In genomic region chr13:95660981-95661581, GRCh38 we compare ENCODE assay signal across 8 cellular contexts. TPM values are rescaled to one million over a fixed set of nuclear protein-coding genes. Genes with fewer than 3 reads are reported as not detected.
DNase-seq lines count a peak whose midpoint lies in the region; ATAC-seq and TF ChIP-seq lines count a peak whose summit lies in the region.

No MANE protein-coding gene starts in this region.

- H3K4me3 ChIP-seq in Caco-2 (ENCODE audit: low read depth, low read length) (no peak overlapping the region), HFF-Myc (replicated peaks; ENCODE audit: low read depth, low read length) (no peak overlapping the region), Peyer's patch (no peak overlapping the region), esophagus squamous epithelium (no peak overlapping the region)

- H3K36me3 ChIP-seq in Caco-2 (ENCODE audit: control insufficient read depth, insufficient read depth, low read length) (no peaks in the 10 kb centered on the region), Peyer's patch (no peaks in the 10 kb centered on the region), esophagus squamous epithelium (no peaks in the 10 kb centered on the region)

- no peak for TF ChIP-seq POLR2A in Peyer's patch (IDR thresholded peaks at IDR 0.05)
- no peak for TF ChIP-seq POLR2A in esophagus squamous epithelium (IDR thresholded peaks at IDR 0.05)

- DNase-seq in Caco-2 = peak in 1 of 2 experiments; percentile 67
- no peak for DNase-seq in HFF-Myc (ENCODE audit: extremely low read depth, low read depth)
- DNase-seq in Peyer's patch = no peak
- DNase-seq in esophagus squamous epithelium (lab: John Stamatoyannopoulos, UW) = no peak
- peak; percentile 28 for DNase-seq in superior temporal gyrus (ENCODE audit: extremely low spot score)
- no peak for DNase-seq in midbrain (lab: John Stamatoyannopoulos, UW)

- ATAC-seq in HG02798 (IDR thresholded peaks at IDR 0.05; ENCODE audit: poor library complexity, unreplicated experiment) = no peak
- no peak for ATAC-seq in GM21737 (IDR thresholded peaks at IDR 0.05; ENCODE audit: unreplicated experiment)

- H3K36me3 Mint-ChIP-seq in Caco-2 (ENCODE audit: insufficient read depth, unreplicated experiment) = no peaks in the 10 kb centered on the region

- no TSS peak for BruUV-seq in Caco-2 (replicated peaks; lab: Mats Ljungman, UMichigan)

- peaks cover 15% of the 10 kb centered on the region for H3K4me1 ChIP-seq in Caco-2
- H3K4me1 ChIP-seq in Peyer's patch = no peaks in the 10 kb centered on the region
- H3K4me1 ChIP-seq in esophagus squamous epithelium = no peaks in the 10 kb centered on the region

- CTCF ChIA-PET in Caco-2 (lab: Charles Lee) = interaction anchor here (0.6 to 2.6 kb wide), 14 partner anchors 9 to 976 kb away, joined by 3 to 65 read pairs (median 4); partner anchors contain the start of genes DNAJC3 and DZIP1

- H3K27ac ChIP-seq in Peyer's patch (no peak overlapping the region), esophagus squamous epithelium (no peak overlapping the region)

- peaks cover 10% of the 10 kb centered on the region for H3K9me3 Mint-ChIP-seq in Caco-2 (ENCODE audit: unreplicated experiment)

- peaks cover 14% of the 10 kb centered on the region for H3K4me1 Mint-ChIP-seq in Caco-2 (ENCODE audit: low read depth, unreplicated experiment)

- POLR2A ChIA-PET in Caco-2 (lab: Charles Lee) = interaction anchor here (0.6 kb wide), 2 partner anchors 16 to 1599 kb away, joined by 6 to 8 read pairs; partner anchors contain the start of gene DNAJC3

- no peak overlapping the region for H3K27ac Mint-ChIP-seq in Caco-2 (ENCODE audit: unreplicated experiment)

- H3K27me3 Mint-ChIP-seq in Caco-2 (ENCODE audit: insufficient read depth, unreplicated experiment) = peaks cover 3% of the 10 kb centered on the region

- TF ChIP-seq CTCF in Caco-2 (IDR thresholded peaks at IDR 0.05; ENCODE audit: insufficient read depth in 1 of 2, low read depth in 1 of 2, low read length in 1 of 2, severe bottlenecking in 1 of 2, unreplicated experiment in 1 of 2) = peak; percentile 67 to 75
- TF ChIP-seq CTCF in HFF-Myc (IDR thresholded peaks at IDR 0.05; ENCODE audit: low read depth, low read length, missing control alignments) = peak; percentile 50
- peak; percentile 21 to 47 (median 36) for TF ChIP-seq CTCF in Peyer's patch (IDR thresholded peaks at IDR 0.05)
- TF ChIP-seq CTCF in esophagus squamous epithelium (IDR thresholded peaks at IDR 0.05) = peak in 5 of 6 experiments; percentile 35 to 55 (median 49)

- H3K9me3 ChIP-seq in Caco-2 (0 out of 2 replicates have a peak, but pooled peaks cover 5% of the 10 kb centered on the region), Peyer's patch (peaks cover 0 to 4% (median 0%) of the 10 kb centered on the region in 4 donors), esophagus squamous epithelium (peaks cover 0 to 18% (median 4%) of the 10 kb centered on the region in 3 donors)

- intact Hi-C loops in Caco-2 (cut with micrococcal nuclease; ENCODE audit: unreplicated experiment) (loop anchor here (1.0 to 2.0 kb wide), 4 partner anchors 37 to 173 kb away; no protein-coding TSS in a partner anchor), esophagus squamous epithelium (cut with DNase I) (no loop called here)

- H3K4me3 Mint-ChIP-seq in Caco-2 (ENCODE audit: unreplicated experiment) = no peak overlapping the region

- no peaks in the 10 kb centered on the region for H3K27me3 ChIP-seq in Caco-2 (replicated peaks; ENCODE audit: control insufficient read depth, insufficient read depth, low read length)
- H3K27me3 ChIP-seq in Peyer's patch = no peaks in the 10 kb centered on the region
- H3K27me3 ChIP-seq in esophagus squamous epithelium = no peaks in the 10 kb centered on the region

RNA-seq across cellular contexts. Expression of gene DNAJC3, which starts 15.9 kb away (rescaled TPM):
- total RNA-seq in Caco-2 (2022) (36.8 and 38.0 TPM in 2 replicates), Peyer's patch (10 to 100 TPM; 26.4 to 61.5 (median 36.1) TPM), esophagus squamous epithelium (10 to 100 TPM; 27.8 to 40.6 (median 34.6) TPM)

RNA-seq across cellular contexts. Expression of gene DZIP1, which starts 16.6 kb away (rescaled TPM):
- 6.5 and 8.1 TPM in 2 replicates for total RNA-seq in Caco-2 (2022)
- 10 to 100 TPM in 1 of 4 donors, 1 to 10 TPM in 3; 2.5 to 61.9 (median 5.2) TPM for total RNA-seq in Peyer's patch
- 10 to 100 TPM in 1 of 4 donors, 1 to 10 TPM in 3; 2.9 to 12.8 (median 7.0) TPM for total RNA-seq in esophagus squamous epithelium
